Comparison of ENCODE assay signal across 21 cellular contexts in genomic region chr13:92433963-92434362, GRCh38.
"Had no signal": no experiment of that assay in that cellular context is flagged by ENCODE, and none has a peak within 500 bp of the region (broad histone marks: within the 10 kb centered on the region; RNA-seq: fewer than 3 reads in every experiment).

No MANE protein-coding gene starts in this region.

- DNase-seq: colonic mucosa; cortex of kidney; dermis blood vessel endothelial cell; dorsolateral prefrontal cortex; effector CD4-positive, alpha-beta T cell; effector CD8-positive, alpha-beta T cell; effector memory CD4-positive, alpha-beta T cell; effector memory CD8-positive, alpha-beta T cell; endodermal cell; erythroblast; esophagus squamous epithelium; foreskin fibroblast; foreskin keratinocyte; foreskin melanocyte; gastrocnemius medialis; glutamatergic neuron; head of caudate nucleus; heart left ventricle; heart right ventricle had no signal

- ATAC-seq: effector memory CD8-positive, alpha-beta T cell; esophagus mucosa; foreskin keratinocyte; gastrocnemius medialis; gastroesophageal sphincter; heart left ventricle; heart right ventricle had no signal
